ENCODE assay signal across 13 cellular contexts in the genomic region with DNA sequence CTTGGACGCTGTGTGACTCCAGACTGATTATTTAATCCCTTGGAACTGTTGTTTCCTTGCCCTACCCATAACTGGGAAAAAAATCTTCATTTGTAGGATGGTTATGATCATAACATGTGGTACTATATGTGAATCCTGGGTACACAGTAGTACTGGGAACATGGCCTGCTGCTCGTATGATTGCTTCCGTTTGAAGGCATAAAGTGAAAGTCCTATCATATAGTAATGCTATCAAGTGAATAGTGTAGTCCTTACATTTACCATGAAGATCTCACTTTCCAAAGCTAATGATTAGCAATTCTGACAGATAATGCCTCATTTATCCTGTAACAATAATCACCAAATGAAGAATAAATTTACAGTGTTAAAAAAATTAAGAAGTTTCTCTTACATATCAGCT. TPM values are rescaled to one million over a fixed set of nuclear protein-coding genes. Genes with fewer than 3 reads are reported as not detected.
A peak's percentile ranks its signal among the peaks of the same experiment; 100 is the strongest.
DNase-seq lines count a peak whose midpoint lies in the region; ATAC-seq, FAIRE-seq and TF ChIP-seq lines count a peak whose summit lies in the region.
"Had no signal": no experiment of that assay in that cellular context is flagged by ENCODE, and none has a peak within 500 bp of the region (broad histone marks: within the 10 kb centered on the region; RNA-seq: fewer than 3 reads in every experiment).

No MANE protein-coding gene starts in this region.

- intact Hi-C loops in HepG2 (cut with micrococcal nuclease; ENCODE audit: unreplicated experiment) = no loop called here
- intact Hi-C loops in aorta (cut with DNase I) = loop anchor here (1.0 to 5.0 kb wide), 4 partner anchors 42 to 97 kb away; no protein-coding TSS in a partner anchor
- intact Hi-C loops in activated T-helper 2 cell treated with anti-CD3 and anti-CD28 coated beads, Interferon-gamma antibody, Interleukin-2, Interleukin-4, amounts not matched to agents 10 μg/mL and 5 μg/mL and 100 μg/mL, durations not matched to agents 14 hours and 24 hours and 36 hours (cut with micrococcal nuclease) = loop anchor here (2.0 to 5.0 kb wide), 4 partner anchors 42 to 483 kb away; a partner anchor contains a TSS

- no peaks in the 10 kb centered on the region for H3K79me2 ChIP-seq in HepG2 (ENCODE audit: insufficient read depth, low read length)

- no peak overlapping the region for H3K4me3 ChIP-seq in liver (ENCODE audit: low read depth in 1 of 3, low read length in 3 of 3)
- no peak overlapping the region for H3K4me3 ChIP-seq in HepG2 (replicated peaks in 1 of 3; ENCODE audit: insufficient read depth in 1 of 3, low read depth in 2 of 3, low read length in 3 of 3)
- H3K4me3 ChIP-seq in coronary artery = peak overlapping the region; percentile 60
- H3K4me3 ChIP-seq in neutrophil (ENCODE audit: low read depth in 1 of 2, low read length in 1 of 2) = no peak overlapping the region
- peak overlapping the region; percentile 36 to 69 for H3K4me3 ChIP-seq in aorta (ENCODE audit: low read length in 2 of 2)

- no peaks in the 10 kb centered on the region for H4K20me1 ChIP-seq in HepG2 (ENCODE audit: insufficient read depth, low read length)

- H3K4me1 ChIP-seq in liver (ENCODE audit: control insufficient read depth in 4 of 4, insufficient read depth in 4 of 4, low read length in 3 of 4) = peaks cover 0 to 2% (median 2%) of the 10 kb centered on the region in 4 donors
- H3K4me1 ChIP-seq in HepG2 (ENCODE audit: insufficient read depth, low read length) = no peaks in the 10 kb centered on the region
- peaks cover 52 to 57% of the 10 kb centered on the region in 2 experiments for H3K4me1 ChIP-seq in neutrophil (ENCODE audit: control insufficient read depth in 1 of 2, insufficient read depth in 1 of 2, low read depth in 1 of 2, low read length in 1 of 2)
- H3K4me1 ChIP-seq in aorta (ENCODE audit: control insufficient read depth in 1 of 2, insufficient read depth in 2 of 2, low read length in 2 of 2) = peaks cover 9 to 10% of the 10 kb centered on the region in 2 donors

- no peak for FAIRE-seq in HepG2 (lab: Jason Lieb, UNC)
- FAIRE-seq in urothelium cell line (lab: Jason Lieb, UNC) = no peak
- FAIRE-seq: endometrium had no signal

- no peak for DNase-seq in HepG2 (ENCODE audit: low spot score)
- DNase-seq in coronary artery (ENCODE audit: low spot score) = no peak
- no peak for DNase-seq in aorta
- no peak for DNase-seq in stimulated activated CD4-positive, alpha-beta T cell treated with anti-CD3 and anti-CD28 coated beads, Interleukin-2, amount 100 ng/mL, for 24 hours
- no peak for DNase-seq in activated T-helper 2 cell treated with anti-CD3 and anti-CD28 coated beads, Interferon-gamma antibody, Interleukin-2, Interleukin-4, amounts not matched to agents 10 μg/mL and 5 μg/mL and 100 μg/mL, durations not matched to agents 14 hours and 24 hours and 36 hours (ENCODE audit: low spot score)
- DNase-seq in urothelium cell line (ENCODE audit: low spot score) = no peak
- DNase-seq: NCI-H2029 treated with DMSO at 0.1 percent for 48 hours; stimulated activated naive CD4-positive, alpha-beta T cell treated with Interleukin-2 at 50 U/mL for 16 hours had no signal

- TF ChIP-seq RAD21 in liver (IDR thresholded peaks at IDR 0.05) (no peak), HepG2 (CRISPR knock-in tag; IDR thresholded peaks at IDR 0.05) (no peak)

- no peaks in the 10 kb centered on the region for H3K9me3 Mint-ChIP-seq in activated T-helper 2 cell treated with anti-CD3 and anti-CD28 coated beads, Interferon-gamma antibody, Interleukin-2, Interleukin-4, amounts not matched to agents 10 μg/mL and 5 μg/mL and 100 μg/mL, durations not matched to agents 14 hours and 24 hours and 36 hours
- H3K9me3 Mint-ChIP-seq: nephron; T-helper 1 cell treated with Interleukin-12 subunit alpha and Interleukin-12 subunit beta and Interleukin-4 antibody, amounts not matched to agents 30 μg/mL and 1 μg/mL, for 36 hours had no signal

- no peaks in the 10 kb centered on the region for H3K27me3 ChIP-seq in liver (ENCODE audit: control insufficient read depth in 4 of 4, insufficient read depth in 4 of 4, low read length in 3 of 4)
- no peaks in the 10 kb centered on the region; a peak in 1 of 5 replicates for H3K27me3 ChIP-seq in HepG2 (ENCODE audit: control insufficient read depth in 1 of 2, insufficient read depth in 2 of 2, low read length in 2 of 2)
- no peaks in the 10 kb centered on the region for H3K27me3 ChIP-seq in neutrophil
- H3K27me3 ChIP-seq in aorta (ENCODE audit: control insufficient read depth in 1 of 2, insufficient read depth in 2 of 2, low read length in 1 of 2) = no peaks in the 10 kb centered on the region

- H3K27ac ChIP-seq in liver (ENCODE audit: low read depth in 1 of 2, low read length in 2 of 2) (peak overlapping the region; percentile 36 to 58), HepG2 (ENCODE audit: extremely low read length, insufficient read depth, low read length) (no peak overlapping the region), coronary artery (peak overlapping the region; percentile 62 to 82), neutrophil (peak overlapping the region; percentile 92), aorta (ENCODE audit: low read depth in 1 of 2, low read length in 2 of 2) (peak overlapping the region in 1 of 2 donors; percentile 6)

- H3K27me3 Mint-ChIP-seq in activated T-helper 2 cell treated with anti-CD3 and anti-CD28 coated beads, Interferon-gamma antibody, Interleukin-2, Interleukin-4, amounts not matched to agents 10 μg/mL and 5 μg/mL and 100 μg/mL, durations not matched to agents 14 hours and 24 hours and 36 hours (ENCODE audit: low read depth) = peaks cover 21% of the 10 kb centered on the region

- TF ChIP-seq CTCF in liver (IDR thresholded peaks at IDR 0.05; ENCODE audit: low read depth, low read length, missing input control) = no peak
- TF ChIP-seq CTCF in HepG2 (CRISPR knock-in tag; IDR thresholded peaks at IDR 0.05) = no peak
- no peak for TF ChIP-seq CTCF in coronary artery (IDR thresholded peaks at IDR 0.05)
- TF ChIP-seq CTCF in neutrophil (IDR thresholded peaks at IDR 0.05) = no peak

- H3K9me3 ChIP-seq in liver (ENCODE audit: control insufficient read depth in 4 of 4, low read length in 3 of 4) = no peaks in the 10 kb centered on the region
- no peaks in the 10 kb centered on the region for H3K9me3 ChIP-seq in HepG2 (ENCODE audit: low read length)
- H3K9me3 ChIP-seq in neutrophil = no peaks in the 10 kb centered on the region
- H3K9me3 ChIP-seq in aorta (ENCODE audit: control insufficient read depth, low read length) = no peaks in the 10 kb centered on the region

- WGBS in liver = 74% methylated on average over 3 of the region's 3 CpGs
- 7% methylated on average over 3 of the region's 3 CpGs for WGBS in HepG2 (ENCODE audit: low lambda C conversion rate)
- WGBS in aorta, 2 donors = 6 to 10% methylated on average over 3 of the region's 3 CpGs

- no peaks in the 10 kb centered on the region for H3K36me3 Mint-ChIP-seq in activated T-helper 2 cell treated with anti-CD3 and anti-CD28 coated beads, Interferon-gamma antibody, Interleukin-2, Interleukin-4, amounts not matched to agents 10 μg/mL and 5 μg/mL and 100 μg/mL, durations not matched to agents 14 hours and 24 hours and 36 hours (ENCODE audit: low read depth)

- H2AFZ ChIP-seq in HepG2 (ENCODE audit: low read length) = no peak overlapping the region

- ATAC-seq in HepG2 = no peak
- ATAC-seq in aorta (ENCODE audit: low FRiP score) = no peak

- peak overlapping the region in 1 of 2 donors; percentile 43 for H3K9ac ChIP-seq in liver (ENCODE audit: low read depth in 1 of 2, low read length in 2 of 2)
- no peak overlapping the region for H3K9ac ChIP-seq in HepG2 (ENCODE audit: insufficient read depth, low read depth, low read length)

- no peak for TF ChIP-seq EP300 in HepG2 (IDR thresholded peaks at IDR 0.05; ENCODE audit: low read depth in 2 of 2, low read length in 2 of 2)
- TF ChIP-seq EP300 in HepG2 (CRISPR knock-in tag; IDR thresholded peaks at IDR 0.05; ENCODE audit: borderline replicate concordance) = no peak

- no peak overlapping the region for H3K4me2 ChIP-seq in HepG2 (ENCODE audit: low read depth, low read length)

- BruUV-seq in HepG2 (replicated peaks; lab: Mats Ljungman, UMichigan) = no TSS peak

- in situ Hi-C loops in HepG2 (cut with HindIII; ENCODE audit: extremely low pct_ligation_motif_present, low pct_unique_long_range_greater_than_20kb) = no loop called here

- no peak overlapping the region for H3K4me3 Mint-ChIP-seq in activated T-helper 2 cell treated with anti-CD3 and anti-CD28 coated beads, Interferon-gamma antibody, Interleukin-2, Interleukin-4, amounts not matched to agents 10 μg/mL and 5 μg/mL and 100 μg/mL, durations not matched to agents 14 hours and 24 hours and 36 hours (ENCODE audit: low read depth)
- H3K4me3 Mint-ChIP-seq: nephron; T-helper 1 cell treated with Interleukin-12 subunit alpha and Interleukin-12 subunit beta and Interleukin-4 antibody, amounts not matched to agents 30 μg/mL and 1 μg/mL, for 36 hours had no signal

- H3K36me3 ChIP-seq in liver (ENCODE audit: control insufficient read depth in 4 of 4, insufficient read depth in 3 of 4, low read depth in 1 of 4, low read length in 3 of 4) = no peaks in the 10 kb centered on the region
- no peaks in the 10 kb centered on the region for H3K36me3 ChIP-seq in HepG2 (replicated peaks in 1 of 2; ENCODE audit: control insufficient read depth in 1 of 2, insufficient read depth in 2 of 2, low read length in 2 of 2)
- H3K36me3 ChIP-seq in neutrophil = no peaks in the 10 kb centered on the region
- no peaks in the 10 kb centered on the region for H3K36me3 ChIP-seq in aorta (ENCODE audit: control insufficient read depth in 1 of 2, insufficient read depth in 2 of 2, low read length in 1 of 2)

- TF ChIP-seq POLR2A in HepG2 (IDR thresholded peaks at IDR 0.05; ENCODE audit: insufficient read depth in 1 of 2, low read depth in 2 of 2, low read length in 2 of 2) = no peak

- no peak overlapping the region for H3K27ac Mint-ChIP-seq in activated T-helper 2 cell treated with anti-CD3 and anti-CD28 coated beads, Interferon-gamma antibody, Interleukin-2, Interleukin-4, amounts not matched to agents 10 μg/mL and 5 μg/mL and 100 μg/mL, durations not matched to agents 14 hours and 24 hours and 36 hours
- H3K27ac Mint-ChIP-seq: T-helper 1 cell treated with Interleukin-12 subunit alpha and Interleukin-12 subunit beta and Interleukin-4 antibody, amounts not matched to agents 30 μg/mL and 1 μg/mL, for 36 hours had no signal

- POLR2A ChIA-PET in HepG2 (lab: Yijun Ruan, JAX) = no interaction called here

- peaks cover 35% of the 10 kb centered on the region for H3K4me1 Mint-ChIP-seq in activated T-helper 2 cell treated with anti-CD3 and anti-CD28 coated beads, Interferon-gamma antibody, Interleukin-2, Interleukin-4, amounts not matched to agents 10 μg/mL and 5 μg/mL and 100 μg/mL, durations not matched to agents 14 hours and 24 hours and 36 hours (ENCODE audit: low read depth)

- CTCF ChIA-PET in HepG2 (lab: Yijun Ruan, JAX; ENCODE audit: low intra/inter-chr PET ratio, low total read pairs) = no interaction called here

RNA-seq across cellular contexts. Expression of a gene that starts 53.2 kb away (rescaled TPM):
- total RNA-seq in liver (10 to 100 TPM in 1 of 2 donors, 1 to 10 TPM in 1; 9.5 to 15.9 TPM), HepG2 (2016; rRNA removed; fragmentation: Illumina TruSeq; extraction: Trizol) (0.02 TPM in 1 of 2 replicates, not detected in the other), aorta (100 to 1,000 TPM; 137 to 186 TPM)
- polyA plus RNA-seq in liver (10 to 100 TPM in 1 of 2 donors, 1 to 10 TPM in 1; 2.8 to 10.8 TPM), HepG2 (2011; rRNA removed) (0.01 TPM in 1 of 2 replicates, not detected in the other), aorta (10 to 100 TPM; 22.0 to 23.7 TPM)
- not detected in 2 replicates for total RNA-seq in HepG2 (2016; cell fraction: cytosol; rRNA removed; fragmentation: Illumina TruSeq; extraction: Trizol; ENCODE audit: low read depth)
- 0.04 TPM in 1 of 2 replicates, not detected in the other for total RNA-seq in HepG2 (2016; cell fraction: insoluble cytoplasmic fraction; rRNA removed; fragmentation: Illumina TruSeq; extraction: Trizol)
- not detected in 2 replicates for total RNA-seq in HepG2 (2016; cell fraction: membrane; rRNA removed; fragmentation: Illumina TruSeq; extraction: Trizol)
- 0.09 and 0.16 TPM in 2 replicates for total RNA-seq in HepG2 (2016; cell fraction: nucleus; rRNA removed; fragmentation: Illumina TruSeq; extraction: Trizol)
- polyA plus RNA-seq in HepG2 (2011; cell fraction: cytosol; rRNA removed) = 0.03 TPM in 1 of 2 replicates, not detected in the other
- 0.14 TPM in 1 of 2 replicates, not detected in the other for polyA plus RNA-seq in HepG2 (2011; cell fraction: nucleus; rRNA removed)
- not detected in 2 replicates for polyA plus RNA-seq in HepG2 (2012)
- not detected in 2 replicates for polyA plus RNA-seq in HepG2 (2016; cell fraction: cytosol; fragmentation: Illumina TruSeq; extraction: Trizol; ENCODE audit: low read depth)
- polyA plus RNA-seq in HepG2 (2016; cell fraction: insoluble cytoplasmic fraction; fragmentation: Illumina TruSeq; extraction: Trizol; ENCODE audit: low read depth) = not detected in 2 replicates
- not detected in 2 replicates for polyA plus RNA-seq in HepG2 (2016; cell fraction: membrane; fragmentation: Illumina TruSeq; extraction: Trizol; ENCODE audit: low read depth)
- polyA plus RNA-seq in HepG2 (2016; cell fraction: nucleus; fragmentation: Illumina TruSeq; extraction: Trizol; ENCODE audit: insufficient read depth, low read depth) = 0.11 and 0.12 TPM in 2 replicates
- polyA minus RNA-seq in HepG2 (2011; rRNA and poly(A)+ RNA removed; ENCODE audit: low replicate concordance) = 0.02 and 0.61 TPM in 2 replicates
- not detected in 2 replicates for polyA minus RNA-seq in HepG2 (2011; cell fraction: cytosol; rRNA and poly(A)+ RNA removed)
- polyA minus RNA-seq in HepG2 (2011; cell fraction: nucleus; rRNA and poly(A)+ RNA removed) = 0.13 and 0.25 TPM in 2 replicates
- total RNA-seq in activated T-helper 2 cell treated with anti-CD3 and anti-CD28 coated beads, Interferon-gamma antibody, Interleukin-2, Interleukin-4, amounts not matched to agents 10 μg/mL and 5 μg/mL and 100 μg/mL, durations not matched to agents 14 hours and 24 hours and 36 hours = 0.25 and 0.30 TPM in 2 replicates

Comparison
In these comparisons a context has a peak if more than half of its experiments do, and no peak if none do; other contexts are left out.
1. H3K4me3 ChIP-seq: peak in coronary artery (single experiment) and aorta (2 of 2); none in liver (0 of 3), HepG2 (0 of 3) and neutrophil (0 of 2).